In genomic region chr22:45548441-45548840, GRCh38 we compare ENCODE assay signal across 24 cellular contexts. TPM values are rescaled to one million over a fixed set of nuclear protein-coding genes. Genes with fewer than 3 reads are reported as not detected.
DNase-seq lines count a peak whose midpoint lies in the region; ATAC-seq, FAIRE-seq and TF ChIP-seq lines count a peak whose summit lies in the region.
"Had no signal": no experiment of that assay in that cellular context is flagged by ENCODE, and none has a peak within 500 bp of the region (broad histone marks: within the 10 kb centered on the region; RNA-seq: fewer than 3 reads in every experiment).

No MANE protein-coding gene starts in this region.

- TF ChIP-seq EP300 in stomach (IDR thresholded peaks at IDR 0.05), result no peak

- H3K4me1 ChIP-seq in ascending aorta (peaks cover 29 to 61% of the 10 kb centered on the region in 2 donors), kidney (ENCODE audit: control insufficient read depth in 1 of 2, insufficient read depth in 1 of 2, low read depth in 1 of 2, low read length in 2 of 2) (peaks cover 0 to 5% of the 10 kb centered on the region in 2 donors), stomach (peaks cover 40 to 58% (median 47%) of the 10 kb centered on the region in 4 donors)

- no peak for FAIRE-seq in kidney (lab: Jason Lieb, UNC)

- H3K9me3 ChIP-seq in AG04450 (ENCODE audit: control insufficient read depth, insufficient read depth, low read length) (peaks cover 4% of the 10 kb centered on the region), ascending aorta (no peaks in the 10 kb centered on the region), kidney (ENCODE audit: control insufficient read depth in 1 of 2, low read length in 2 of 2) (no peaks in the 10 kb centered on the region), stomach (no peaks in the 10 kb centered on the region)
- no peaks in the 10 kb centered on the region for H3K9me3 ChIP-seq in CD4-positive, alpha-beta T cell (ENCODE audit: control insufficient read depth, low read length)
- H3K9me3 ChIP-seq: ovary, thyroid gland had no signal

- POLR2A ChIA-PET in AG04450 (lab: Yijun Ruan, JAX), result interaction anchor here (0.6 to 1.8 kb wide), 4 partner anchors 14 to 458 kb away, joined by 3 to 11 read pairs (median 6); no protein-coding TSS in a partner anchor
- POLR2A ChIA-PET in CD4-positive, alpha-beta T cell (lab: Charles Lee), result no interaction called here

- H3K27me3 ChIP-seq in AG04450 (ENCODE audit: control insufficient read depth, insufficient read depth, low read length) (no peaks in the 10 kb centered on the region), ascending aorta (no peaks in the 10 kb centered on the region), stomach (no peaks in the 10 kb centered on the region)
- H3K27me3 ChIP-seq in CD4-positive, alpha-beta T cell (ENCODE audit: control insufficient read depth, insufficient read depth, low read length), result no peaks in the 10 kb centered on the region
- H3K27me3 ChIP-seq: brain microvascular endothelial cell, ovary, thyroid gland had no signal

- CTCF ChIA-PET in AG04450 (lab: Charles Lee), result interaction anchor here (0.5 to 3.0 kb wide), 3 partner anchors 11 to 292 kb away, joined by 4 to 13 read pairs (median 11); no protein-coding TSS in a partner anchor
- CTCF ChIA-PET in CD4-positive, alpha-beta T cell (lab: Charles Lee), result no interaction called here

- no peak overlapping the region for H3K4me3 Mint-ChIP-seq in CD4-positive, alpha-beta T cell
- H3K4me3 Mint-ChIP-seq: activated CD4-positive, alpha-beta memory T cell treated with anti-CD3 and anti-CD28 coated beads, Interleukin-2, amount 10 ng/mL, durations not matched to agents 7 days and 5 days; activated T-cell treated with anti-CD3 and anti-CD28 coated beads, Interleukin-2, amount 50 U/mL, for 24 hours; CD8-positive, alpha-beta memory T cell had no signal

- no peaks in the 10 kb centered on the region for H3K36me3 Mint-ChIP-seq in CD4-positive, alpha-beta T cell (ENCODE audit: low read depth)
- H3K36me3 Mint-ChIP-seq: activated naive CD4-positive, alpha-beta T cell treated with anti-CD3 and anti-CD28 coated beads, Interleukin-2, amount 50 U/mL, for 72 hours; CD8-positive, alpha-beta memory T cell had no signal

- DNase-seq in AG04450 (ENCODE audit: low read depth, low spot score) (no peak), ascending aorta (ENCODE audit: low spot score in 2 of 2) (no peak), kidney (peak; percentile 71), stomach (no peak), MV-4-11 (lab: John Stamatoyannopoulos, UW) (no peak), pons (ENCODE audit: low spot score) (no peak)
- DNase-seq in CD4-positive, alpha-beta T cell, result no peak
- DNase-seq: activated CD4-positive, alpha-beta memory T cell treated with anti-CD3 and anti-CD28 coated beads, Interleukin-2, amount 10 ng/mL, durations not matched to agents 7 days and 5 days; activated T-cell treated with anti-CD3 and anti-CD28 coated beads, Interleukin-2, amount 50 U/mL, for 24 hours; CD8-positive, alpha-beta memory T cell; hippocampal formation; kidney glomerular epithelial cell; NCI-H2171 treated with DMSO at 0.1 percent for 48 hours; stimulated activated CD4-positive, alpha-beta T cell treated with anti-CD3 and anti-CD28 coated beads, Interleukin-4, amount 100 ng/mL, for 4 hours; stimulated activated CD8-positive, alpha-beta memory T cell treated with anti-CD3 and anti-CD28 coated beads, Interleukin-4, amount 100 ng/mL, for 48 hours; thyroid gland had no signal

- no peak overlapping the region for H3K9ac ChIP-seq in kidney (ENCODE audit: low read length in 2 of 2)
- H3K9ac ChIP-seq: KMS-11 had no signal

- no peaks in the 10 kb centered on the region for H3K36me3 ChIP-seq in ascending aorta
- H3K36me3 ChIP-seq in kidney (ENCODE audit: control insufficient read depth in 1 of 2, insufficient read depth in 2 of 2, low read length in 2 of 2), result no peaks in the 10 kb centered on the region
- peaks cover 0 to 16% (median 9%) of the 10 kb centered on the region in 4 donors for H3K36me3 ChIP-seq in stomach
- H3K36me3 ChIP-seq: ovary, thyroid gland had no signal

- ATAC-seq in esophagus mucosa, result no peak
- ATAC-seq in CD4-positive, alpha-beta T cell (ENCODE audit: poor library complexity), result no peak
- ATAC-seq: activated naive CD4-positive, alpha-beta T cell treated with anti-CD3 and anti-CD28 coated beads, Interleukin-2, amount 50 U/mL, for 72 hours; Right ventricle myocardium inferior had no signal

- no peak for TF ChIP-seq POLR2A in stomach (IDR thresholded peaks at IDR 0.05)

- peak overlapping the region; percentile 97 for H3K27ac ChIP-seq in AG04450 (ENCODE audit: low read depth, low read length)
- H3K27ac ChIP-seq in ascending aorta, result peak overlapping the region; percentile 94 to 97
- no peak overlapping the region for H3K27ac ChIP-seq in kidney (ENCODE audit: low read depth in 2 of 2, low read length in 2 of 2)
- H3K27ac ChIP-seq in stomach, result peak overlapping the region in 4 of 5 donors; percentile 81 to 86 (median 83)
- no peak overlapping the region for H3K27ac ChIP-seq in CD4-positive, alpha-beta T cell (ENCODE audit: low read depth, low read length)
- H3K27ac ChIP-seq: brain microvascular endothelial cell, KMS-11, thyroid gland, VCaP had no signal

- WGBS in stomach, 5 donors, result 77 to 87% (median 81%) methylated on average over 9 to 15 of the region's 15 CpGs

- H3K9me3 Mint-ChIP-seq in CD4-positive, alpha-beta T cell, result no peaks in the 10 kb centered on the region
- H3K9me3 Mint-ChIP-seq: activated CD4-positive, alpha-beta memory T cell treated with anti-CD3 and anti-CD28 coated beads, Interleukin-2, amount 10 ng/mL, durations not matched to agents 7 days and 5 days; activated naive CD4-positive, alpha-beta T cell treated with anti-CD3 and anti-CD28 coated beads, Interleukin-2, amount 50 U/mL, for 72 hours; activated T-cell treated with anti-CD3 and anti-CD28 coated beads, Interleukin-2, amount 50 U/mL, for 24 hours; CD8-positive, alpha-beta memory T cell had no signal

- H3K4me1 Mint-ChIP-seq in CD4-positive, alpha-beta T cell (ENCODE audit: low read depth), result no peaks in the 10 kb centered on the region
- H3K4me1 Mint-ChIP-seq: activated CD4-positive, alpha-beta memory T cell treated with anti-CD3 and anti-CD28 coated beads, Interleukin-2, amount 10 ng/mL, durations not matched to agents 7 days and 5 days had no signal

- H3K4me3 ChIP-seq in AG04450 (ENCODE audit: low read depth, low read length) (no peak overlapping the region), ascending aorta (peak overlapping the region in 1 of 2 donors; percentile 1), kidney (ENCODE audit: low read length in 2 of 2) (no peak overlapping the region), stomach (no peak overlapping the region)
- H3K4me3 ChIP-seq: ovary, smooth muscle cell, thyroid gland had no signal

- TF ChIP-seq CTCF in AG04450 (IDR thresholded peaks at IDR 0.05; ENCODE audit: low read depth, low read length) (no peak), ascending aorta (IDR thresholded peaks at IDR 0.05) (no peak), kidney (IDR thresholded peaks at IDR 0.05; ENCODE audit: borderline replicate concordance, extremely low read depth, insufficient read depth) (no peak), stomach (IDR thresholded peaks at IDR 0.05) (no peak)
- TF ChIP-seq CTCF in CD4-positive, alpha-beta T cell (IDR thresholded peaks at IDR 0.05), result no peak

- peaks cover 3% of the 10 kb centered on the region for H3K27me3 Mint-ChIP-seq in CD4-positive, alpha-beta T cell
- H3K27me3 Mint-ChIP-seq: activated CD4-positive, alpha-beta memory T cell treated with anti-CD3 and anti-CD28 coated beads, Interleukin-2, amount 10 ng/mL, durations not matched to agents 7 days and 5 days had no signal

- intact Hi-C loops in ascending aorta (cut with DNase I), result loop anchor here (2.0 kb wide), 1 partner anchor 14 kb away; no protein-coding TSS in a partner anchor
- intact Hi-C loops in kidney (cut with DNase I), result no loop called here
- intact Hi-C loops in stomach (cut with DNase I; ENCODE audit: low total_unique reads), result no loop called here
- intact Hi-C loops in CD4-positive, alpha-beta T cell (cut with DNase I, micrococcal nuclease), result no loop called here

- no peak overlapping the region for H3K27ac Mint-ChIP-seq in CD4-positive, alpha-beta T cell
- H3K27ac Mint-ChIP-seq: activated CD4-positive, alpha-beta memory T cell treated with anti-CD3 and anti-CD28 coated beads, Interleukin-2, amount 10 ng/mL, durations not matched to agents 7 days and 5 days; activated naive CD4-positive, alpha-beta T cell treated with anti-CD3 and anti-CD28 coated beads, Interleukin-2, amount 50 U/mL, for 72 hours; activated T-cell treated with anti-CD3 and anti-CD28 coated beads, Interleukin-2, amount 50 U/mL, for 24 hours; CD8-positive, alpha-beta memory T cell had no signal

RNA-seq across cellular contexts. Expression of gene FBLN1, which starts 45.8 kb away (rescaled TPM):
- polyA plus RNA-seq in AG04450 (2011; rRNA removed) (241 and 314 TPM in 2 replicates), kidney (ENCODE audit: insufficient read depth, low read depth, low replicate concordance) (23.3 TPM), stomach (10 to 100 TPM; 43.4 to 97.3 (median 95.6) TPM)
- polyA minus RNA-seq in AG04450 (2011; rRNA and poly(A)+ RNA removed), result 112 and 137 TPM in 2 replicates
- total RNA-seq in ascending aorta (580 TPM), kidney (105 TPM), stomach (100 to 1,000 TPM in 4 of 5 donors, 10 to 100 TPM in 1; 38.8 to 416 (median 210) TPM), esophagus mucosa (39.5 TPM)
- total RNA-seq in CD4-positive, alpha-beta T cell, result not detected
- total RNA-seq: activated CD4-positive, alpha-beta memory T cell treated with anti-CD3 and anti-CD28 coated beads, Interleukin-2, amount 10 ng/mL, durations not matched to agents 7 days and 5 days; CD8-positive, alpha-beta memory T cell had no signal
- polyA plus RNA-seq: CD8-positive, alpha-beta memory T cell had no signal

Comparison
In these comparisons a context has a peak if more than half of its experiments do, and no peak if none do; other contexts are left out.
1. H3K27ac ChIP-seq: peak in AG04450 (single experiment), ascending aorta (2 of 2) and stomach (4 of 5); none in kidney (0 of 2) and CD4-positive, alpha-beta T cell (single experiment).
2. RNA of gene FBLN1, which starts 45.8 kb away (total RNA-seq): 580 TPM in ascending aorta (single experiment), 38.8 to 416 TPM in stomach, 105 TPM in kidney (single experiment) and 39.5 TPM in esophagus mucosa (single experiment); not detected in CD4-positive, alpha-beta T cell; every median in the first group is over 10 times any median in the second.